In genomic region chr11:98940913-98941312, GRCh38 we compare ENCODE assay signal across 24 cellular contexts.
DNase-seq lines count a peak whose midpoint lies in the region; ATAC-seq, FAIRE-seq and TF ChIP-seq lines count a peak whose summit lies in the region.
"Had no signal": no experiment of that assay in that cellular context is flagged by ENCODE, and none has a peak within 500 bp of the region (broad histone marks: within the 10 kb centered on the region; RNA-seq: fewer than 3 reads in every experiment).

No MANE protein-coding gene starts in this region.

- no peak overlapping the region for H3K4ac ChIP-seq in mesendoderm (ENCODE audit: low read depth, low read length)

- no peak overlapping the region for H2AK5ac ChIP-seq in mesendoderm (ENCODE audit: low read length)

- H3K56ac ChIP-seq in mesendoderm (ENCODE audit: low read length) = no peak overlapping the region

- H2BK15ac ChIP-seq in mesendoderm (replicated peaks; ENCODE audit: low read depth) = no peak overlapping the region

- no peak for TF ChIP-seq RAD21 in K562 (CRISPR knock-in tag; conservative IDR thresholded peaks at IDR 0.05 in 1 of 2, IDR thresholded peaks at IDR 0.05 in 1 of 2)

- no peaks in the 10 kb centered on the region for H3K9me1 ChIP-seq in K562 (ENCODE audit: control insufficient read depth, insufficient read depth, low read length)

- CTCF ChIA-PET in K562 (lab: Yijun Ruan, JAX; ENCODE audit: low intra/inter-chr PET ratio) = no interaction called here

- no peak overlapping the region for H3K23ac ChIP-seq in mesendoderm (ENCODE audit: low read length)

- WGBS in K562 (ENCODE audit: insufficient coverage, low coverage, missing lambda C conversion rate) = 0% methylated on average over 1 of the region's 1 CpG
- WGBS in mesendoderm (ENCODE audit: extremely low coverage, insufficient coverage, low lambda C conversion rate) = no CpG with 5 or more reads among the region's 1 CpG
- 36% methylated on average over 1 of the region's 1 CpG for WGBS in transverse colon (ENCODE audit: low coverage in 1 of 2), 2 donors

- no peaks in the 10 kb centered on the region for H4K20me1 ChIP-seq in K562 (replicated peaks; ENCODE audit: control insufficient read depth, insufficient read depth, low read length)

- H3K9ac ChIP-seq in K562 (ENCODE audit: insufficient read depth in 1 of 2, low read depth in 2 of 2, low read length in 2 of 2) (no peak overlapping the region), mesendoderm (ENCODE audit: low read length) (no peak overlapping the region)

- TF ChIP-seq EP300 in K562 (IDR thresholded peaks at IDR 0.05; ENCODE audit: low read length) = no peak
- TF ChIP-seq EP300 in transverse colon (IDR thresholded peaks at IDR 0.05; ENCODE audit: low read depth) = no peak

- H3K79me1 ChIP-seq in mesendoderm (ENCODE audit: low read length) = no peaks in the 10 kb centered on the region

- no peak overlapping the region for H2BK120ac ChIP-seq in mesendoderm (ENCODE audit: low read depth, low read length)

- no peak overlapping the region for H4K8ac ChIP-seq in mesendoderm (ENCODE audit: low read depth, low read length)

- H2BK5ac ChIP-seq in mesendoderm (ENCODE audit: low read length) = no peak overlapping the region

- H3K18ac ChIP-seq in mesendoderm (ENCODE audit: low read length) = no peak overlapping the region

- in situ Hi-C loops in K562 (cut with MboI) (no loop called here), transverse colon (cut with MboI; ENCODE audit: low pct_ligation_motif_present in 1 of 4, low pct_unique_long_range_greater_than_20kb in 1 of 4, low sequenced_read_pairs in 3 of 4) (no loop called here)

- no peak for TF ChIP-seq CTCF in K562 (IDR thresholded peaks at IDR 0.05 in 2 of 3, conservative IDR thresholded peaks at IDR 0.05 in 1 of 3; ENCODE audit: insufficient read depth in 2 of 3, low read depth in 1 of 3, low read length in 3 of 3)
- no peak for TF ChIP-seq CTCF in transverse colon (IDR thresholded peaks at IDR 0.05)

- H3K4me2 ChIP-seq in K562 (ENCODE audit: insufficient read depth, low read length) = no peak overlapping the region
- no peak overlapping the region for H3K4me2 ChIP-seq in mesendoderm (ENCODE audit: low read length)
- H3K4me2 ChIP-seq: PC-9 had no signal

- intact Hi-C loops in K562 (cut with micrococcal nuclease) (no loop called here), transverse colon (cut with DNase I; ENCODE audit: low total_unique reads) (no loop called here)

- H3K36me3 ChIP-seq in H7 (replicated peaks; ENCODE audit: control insufficient read depth, insufficient read depth, low read length) = no peaks in the 10 kb centered on the region
- H3K36me3 ChIP-seq in K562 (ENCODE audit: control insufficient read depth, insufficient read depth, low read length) = no peaks in the 10 kb centered on the region
- no peaks in the 10 kb centered on the region for H3K36me3 ChIP-seq in mesendoderm (ENCODE audit: control insufficient read depth, insufficient read depth, low read length)
- no peaks in the 10 kb centered on the region for H3K36me3 ChIP-seq in transverse colon
- H3K36me3 ChIP-seq: adrenal gland, prostate gland had no signal

- no TSS peak for BruUV-seq in K562 (replicated peaks; lab: Mats Ljungman, UMichigan)

- TF ChIP-seq POLR2A in K562 (conservative IDR thresholded peaks at IDR 0.05) = no peak
- TF ChIP-seq POLR2A in transverse colon (IDR thresholded peaks at IDR 0.05) = no peak

- ATAC-seq in K562 = peak; percentile 47; the same call in 1 of the 3 replicates
- ATAC-seq in HG03342 (IDR thresholded peaks at IDR 0.05; ENCODE audit: unreplicated experiment) = no peak
- ATAC-seq: activated CD4-positive, alpha-beta T cell treated with anti-CD3 and anti-CD28 coated beads for 36 hours; activated CD8-positive, alpha-beta memory T cell treated with anti-CD3 and anti-CD28 coated beads, Interleukin-2, amount 10 ng/mL, durations not matched to agents 7 days and 5 days had no signal

- H3K79me2 ChIP-seq in K562 (ENCODE audit: control insufficient read depth, insufficient read depth, low read length) = no peaks in the 10 kb centered on the region
- no peaks in the 10 kb centered on the region for H3K79me2 ChIP-seq in mesendoderm (ENCODE audit: control insufficient read depth, insufficient read depth, low read length)

- no peak overlapping the region for H2AFZ ChIP-seq in K562 (ENCODE audit: low read depth, low read length)
- H2AFZ ChIP-seq: PC-9 had no signal

- FAIRE-seq in K562 (lab: Jason Lieb, UNC) = no peak
- FAIRE-seq: G401.6 had no signal

- POLR2A ChIA-PET in K562 (lab: Yijun Ruan, JAX) = no interaction called here

- H3K9me3 ChIP-seq in K562 (replicated peaks; ENCODE audit: control insufficient read depth, insufficient read depth, low read depth, low read length) (no peaks in the 10 kb centered on the region), transverse colon (peaks cover 0 to 4% of the 10 kb centered on the region in 2 donors)
- H3K9me3 ChIP-seq: prostate gland had no signal

- peak; percentile 13 for DNase-seq in H7
- DNase-seq in NCI-H226 = peak; percentile 3
- DNase-seq in K562 (ENCODE audit: extremely low read depth in 1 of 4, low spot score in 3 of 4) = peak in 2 of 4 experiments; percentile 1
- DNase-seq in mesendoderm = peak; percentile 62
- no peak for DNase-seq in hippocampal formation (lab: John Stamatoyannopoulos, UW)
- no peak for DNase-seq in germinal center (ENCODE audit: low spot score)
- no peak for DNase-seq in transverse colon
- DNase-seq: activated CD4-positive, alpha-beta T cell treated with anti-CD3 and anti-CD28 coated beads for 36 hours; activated CD8-positive, alpha-beta memory T cell treated with anti-CD3 and anti-CD28 coated beads, Interleukin-2, amount 10 ng/mL, durations not matched to agents 7 days and 5 days; activated effector memory CD4-positive, alpha-beta T cell treated with anti-CD3 and anti-CD28 coated beads, Interleukin-2, amount 50 U/mL, for 16 hours; adrenal gland; central memory CD4-positive, alpha-beta T cell; HFFc6; NCI-H1436 treated with DMSO at 0.1 percent for 48 hours; NCI-H446 treated with DMSO at 0.1 percent for 48 hours; stimulated activated CD4-positive, alpha-beta T cell treated with anti-CD3 and anti-CD28 coated beads, Interleukin-4, amount 100 ng/mL, for 4 hours; substantia nigra; T1000 had no signal

- no peaks in the 10 kb centered on the region for H3K4me1 ChIP-seq in K562 (replicated peaks in 1 of 2; ENCODE audit: control insufficient read depth in 2 of 2, insufficient read depth in 2 of 2, low read length in 2 of 2)
- H3K4me1 ChIP-seq in mesendoderm (ENCODE audit: control insufficient read depth, low read depth, low read length) = no peaks in the 10 kb centered on the region
- H3K4me1 ChIP-seq in transverse colon = no peaks in the 10 kb centered on the region
- H3K4me1 ChIP-seq: adrenal gland, prostate gland had no signal

- no peaks in the 10 kb centered on the region for H3K27me3 ChIP-seq in H7 (ENCODE audit: control insufficient read depth, insufficient read depth, low read length)
- H3K27me3 ChIP-seq in K562 (ENCODE audit: control insufficient read depth in 2 of 2, insufficient read depth in 2 of 2, low read length in 2 of 2) = no peaks in the 10 kb centered on the region
- no peaks in the 10 kb centered on the region for H3K27me3 ChIP-seq in mesendoderm (ENCODE audit: insufficient read depth, low read length, poor library complexity)
- no peaks in the 10 kb centered on the region for H3K27me3 ChIP-seq in transverse colon
- H3K27me3 ChIP-seq: adrenal gland had no signal

- no peak overlapping the region for H4K5ac ChIP-seq in mesendoderm (ENCODE audit: low read length)

- H3K27ac ChIP-seq in K562 (ENCODE audit: extremely low read depth, low read depth, low read length) (no peak overlapping the region), mesendoderm (ENCODE audit: low read depth, low read length) (no peak overlapping the region), transverse colon (no peak overlapping the region)
- H3K27ac ChIP-seq: adrenal gland, PC-9, prostate gland, SK-N-MC, skin epidermis had no signal

- H3K4me3 ChIP-seq in H7 (ENCODE audit: insufficient read depth, low read depth, low read length) (no peak overlapping the region), K562 (no peak overlapping the region), mesendoderm (ENCODE audit: low read length) (no peak overlapping the region), transverse colon (no peak overlapping the region)
- H3K4me3 ChIP-seq: adrenal gland, PC-9, prostate gland, SK-N-MC, skin epidermis had no signal

TF ChIP-seq in K562, 482 proteins besides CTCF, POLR2A, EP300 and RAD21 (continues in another document):
- no peak for TF ChIP-seq ZNF75A (CRISPR knock-in tag; IDR thresholded peaks at IDR 0.05)
- no peak for TF ChIP-seq XRCC3 (IDR thresholded peaks at IDR 0.05)
- no peak for TF ChIP-seq MCM2 (IDR thresholded peaks at IDR 0.05; ENCODE audit: low read depth)
- TF ChIP-seq BMI1 (IDR thresholded peaks at IDR 0.05; ENCODE audit: low read length) = no peak
- no peak for TF ChIP-seq NR2F6 (CRISPR knock-in tag; IDR thresholded peaks at IDR 0.05)
- no peak for TF ChIP-seq PYGO2 (tag; IDR thresholded peaks at IDR 0.05)
- TF ChIP-seq AFF4 (CRISPR knock-in tag; IDR thresholded peaks at IDR 0.05) = no peak
- TF ChIP-seq U2AF2 (optimal IDR thresholded peaks at IDR 0.05; ENCODE audit: low read depth, low read length) = no peak
- TF ChIP-seq MTF1 (CRISPR knock-in tag; IDR thresholded peaks at IDR 0.05; ENCODE audit: borderline replicate concordance) = no peak

Comparison
In these comparisons a context has a peak if more than half of its experiments do, and no peak if none do; other contexts are left out.
1. DNase-seq: peak in H7 (single experiment), NCI-H226 (single experiment) and mesendoderm (single experiment); none in hippocampal formation (0 of 2), germinal center (single experiment) and transverse colon (single experiment).